In the genomic region with DNA sequence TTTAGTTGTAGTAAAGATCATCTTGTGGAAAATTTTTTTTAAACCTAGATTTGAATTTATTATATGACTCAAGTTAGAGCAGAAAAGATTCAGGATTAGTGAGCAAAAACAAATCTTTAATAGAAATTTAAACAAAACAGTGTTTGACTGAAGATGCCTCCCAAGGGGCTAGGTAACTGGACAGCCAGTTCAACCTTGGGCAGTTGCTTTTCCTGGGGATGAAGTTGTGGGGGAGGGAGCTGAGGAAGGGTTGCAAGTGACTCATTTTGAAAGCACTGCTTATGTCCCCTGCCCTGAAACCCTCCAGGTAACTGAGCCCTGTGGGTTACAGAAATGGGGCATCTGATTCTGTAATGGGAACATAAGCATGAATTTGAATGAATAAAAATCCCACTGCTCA, we compare ENCODE assay signal across 10 cellular contexts. TPM values are rescaled to one million over a fixed set of nuclear protein-coding genes. Genes with fewer than 3 reads are reported as not detected.
DNase-seq lines count a peak whose midpoint lies in the region; ATAC-seq lines count a peak whose summit lies in the region.
"Had no signal": no experiment of that assay in that cellular context is flagged by ENCODE, and none has a peak within 500 bp of the region (broad histone marks: within the 10 kb centered on the region; RNA-seq: fewer than 3 reads in every experiment).

No MANE protein-coding gene starts in this region.

- no peak for DNase-seq in GM23248
- peak; percentile 7 for DNase-seq in OCI-M1 (lab: John Stamatoyannopoulos, UW)
- peak; percentile 67 for DNase-seq in islet precursor cell
- no peak for DNase-seq in AML-193 (lab: John Stamatoyannopoulos, UW)
- no peak for DNase-seq in HPDE6-E6E7 (ENCODE audit: extremely low spot score)
- DNase-seq in inferior parietal cortex (ENCODE audit: extremely low spot score) = no peak
- DNase-seq: stimulated activated CD8-positive, alpha-beta memory T cell treated with anti-CD3 and anti-CD28 coated beads, Interleukin-4, amount 100 ng/mL, for 48 hours had no signal

- ATAC-seq in GM18517 (IDR thresholded peaks at IDR 0.05; ENCODE audit: unreplicated experiment) (peak; percentile 52), HG02938 (IDR thresholded peaks at IDR 0.05; ENCODE audit: unreplicated experiment) (no peak)

- H3K9me2 ChIP-seq in GM23248 (ENCODE audit: insufficient read depth) = no peaks in the 10 kb centered on the region

- no peaks in the 10 kb centered on the region for H3K27me3 ChIP-seq in GM23248 (replicated peaks; ENCODE audit: insufficient read depth)

- H4K20me1 ChIP-seq in GM23248 (ENCODE audit: insufficient read depth) = no peaks in the 10 kb centered on the region

- peaks cover 21% of the 10 kb centered on the region for H3F3A ChIP-seq in GM23248 (ENCODE audit: insufficient read depth)

- no peak overlapping the region for H3K4me2 ChIP-seq in GM23248 (ENCODE audit: unreplicated experiment)

- H3K4me1 ChIP-seq in GM23248 (ENCODE audit: insufficient read depth) = peaks cover 27% of the 10 kb centered on the region

- no peak overlapping the region for H3K9ac ChIP-seq in GM23248

- in situ Hi-C loops in GM23248 (cut with MboI) = loop anchor here (25.0 kb wide), 1 partner anchor 290 kb away; no protein-coding TSS in a partner anchor

- no peaks in the 10 kb centered on the region for H3K36me3 ChIP-seq in GM23248 (ENCODE audit: low read depth)
- H3K36me3 ChIP-seq: HAP-1 had no signal

- no peak overlapping the region for H2AFZ ChIP-seq in GM23248

- H3K4me3 ChIP-seq in GM23248 = no peak overlapping the region
- H3K4me3 ChIP-seq: HAP-1 had no signal

- H3K9me3 ChIP-seq in GM23248 (ENCODE audit: low read depth) = no peaks in the 10 kb centered on the region
- H3K9me3 ChIP-seq: HAP-1 had no signal

- H3K27ac ChIP-seq in GM23248 = peak overlapping the region; percentile 89; the same call in 1 of the 2 replicates

- H3K79me2 ChIP-seq in GM23248 (ENCODE audit: insufficient read depth) = no peaks in the 10 kb centered on the region

RNA-seq across cellular contexts. Expression of gene CFAP54, which starts 13.1 kb away (rescaled TPM):
- total RNA-seq in GM23248 (2014; rRNA removed; shearing (Covaris generic)) = 0.32 and 2.0 TPM in 2 replicates
- polyA plus RNA-seq in GM23248 (2016; fragmentation: Nextera tagmentation; extraction: Ambion mirVana) = 1.0 and 1.2 TPM in 2 replicates

Comparison
In these comparisons a context has a peak if more than half of its experiments do, and no peak if none do; other contexts are left out.
1. DNase-seq: peak in OCI-M1 (single experiment) and islet precursor cell (single experiment); none in GM23248 (single experiment), AML-193 (0 of 2), HPDE6-E6E7 (single experiment) and inferior parietal cortex (single experiment).